In genomic region chr2:207813221-207813916, GRCh38 we compare ENCODE assay signal across 16 cellular contexts. TPM values are rescaled to one million over a fixed set of nuclear protein-coding genes. Genes with fewer than 3 reads are reported as not detected.
DNase-seq lines count a peak whose midpoint lies in the region; ATAC-seq, FAIRE-seq and TF ChIP-seq lines count a peak whose summit lies in the region.
"Had no signal": no experiment of that assay in that cellular context is flagged by ENCODE, and none has a peak within 500 bp of the region (broad histone marks: within the 10 kb centered on the region; RNA-seq: fewer than 3 reads in every experiment).

No MANE protein-coding gene starts in this region.

- ATAC-seq in HepG2, result 0 out of 3 replicates have a peak, but pooled peaks have one; percentile 6
- no peak for ATAC-seq in right lobe of liver
- ATAC-seq in HG02623 (IDR thresholded peaks at IDR 0.05; ENCODE audit: unreplicated experiment), result no peak
- ATAC-seq in left cardiac atrium, result no peak
- ATAC-seq: foreskin keratinocyte, left colon had no signal

- no peak for TF ChIP-seq EP300 in HepG2 (IDR thresholded peaks at IDR 0.05; ENCODE audit: low read depth in 2 of 2, low read length in 2 of 2)
- TF ChIP-seq EP300 in HepG2 (CRISPR knock-in tag; IDR thresholded peaks at IDR 0.05; ENCODE audit: borderline replicate concordance), result no peak

- no peaks in the 10 kb centered on the region for H3K27me3 ChIP-seq in HepG2 (ENCODE audit: control insufficient read depth in 1 of 2, insufficient read depth in 2 of 2, low read length in 2 of 2)
- no peaks in the 10 kb centered on the region for H3K27me3 ChIP-seq in right lobe of liver
- H3K27me3 ChIP-seq: foreskin keratinocyte, spleen had no signal

- no peak; the same call in 1 of the 2 replicates for TF ChIP-seq CTCF in HepG2 (CRISPR knock-in tag; IDR thresholded peaks at IDR 0.05)
- TF ChIP-seq CTCF in right lobe of liver (IDR thresholded peaks at IDR 0.05), result no peak
- peak; percentile 55 for TF ChIP-seq CTCF in mesothelial cell of epicardium (IDR thresholded peaks at IDR 0.05; ENCODE audit: unreplicated experiment)
- TF ChIP-seq CTCF in D721Med (IDR thresholded peaks at IDR 0.05; ENCODE audit: insufficient read depth, missing control alignments), result no peak

- H3K36me3 ChIP-seq in HepG2 (replicated peaks in 1 of 2; ENCODE audit: control insufficient read depth in 1 of 2, insufficient read depth in 2 of 2, low read length in 2 of 2) (no peaks in the 10 kb centered on the region), right lobe of liver (no peaks in the 10 kb centered on the region)
- H3K36me3 ChIP-seq: spleen had no signal

- H3K79me2 ChIP-seq in HepG2 (ENCODE audit: insufficient read depth, low read length), result no peaks in the 10 kb centered on the region

- H3K4me1 ChIP-seq in HepG2 (ENCODE audit: insufficient read depth, low read length), result peaks cover 88% of the 10 kb centered on the region
- peaks cover 0 to 41% (median 11%) of the 10 kb centered on the region in 4 donors for H3K4me1 ChIP-seq in right lobe of liver

- H3K27ac ChIP-seq in HepG2 (ENCODE audit: extremely low read length, insufficient read depth, low read length) (no peak overlapping the region), right lobe of liver (no peak overlapping the region), cingulate gyrus (ENCODE audit: low read depth, low read length) (peak overlapping the region; percentile 78)
- H3K27ac ChIP-seq: foreskin keratinocyte, spleen had no signal

- CTCF ChIA-PET in HepG2 (lab: Yijun Ruan, JAX; ENCODE audit: low intra/inter-chr PET ratio, low total read pairs), result interaction anchor here (2.3 kb wide), 1 partner anchor 45 kb away, joined by 10 read pairs; no protein-coding TSS in a partner anchor

- POLR2A ChIA-PET in HepG2 (lab: Yijun Ruan, JAX), result interaction anchor here (0.6 to 14.0 kb wide), 8 partner anchors 14 to 123 kb away, joined by 3 to 288 read pairs (median 16); partner anchors contain the start of gene FZD5

- H3K4me3 ChIP-seq in HepG2 (replicated peaks in 1 of 3; ENCODE audit: insufficient read depth in 1 of 3, low read depth in 2 of 3, low read length in 3 of 3) (no peak overlapping the region), right lobe of liver (no peak overlapping the region)
- H3K4me3 ChIP-seq: spleen had no signal

- H3K4me2 ChIP-seq in HepG2 (ENCODE audit: low read depth, low read length), result no peak overlapping the region; the same call in 1 of the 2 replicates

- H3K36me3 Mint-ChIP-seq in mesothelial cell of epicardium, result no peaks in the 10 kb centered on the region
- H3K36me3 Mint-ChIP-seq: naive B cell had no signal

- H3K4me3 Mint-ChIP-seq in mesothelial cell of epicardium, result no peak overlapping the region
- H3K4me3 Mint-ChIP-seq: activated naive CD8-positive, alpha-beta T cell; naive B cell had no signal

- no peaks in the 10 kb centered on the region for H3K9me3 ChIP-seq in HepG2 (ENCODE audit: low read length)
- H3K9me3 ChIP-seq in right lobe of liver, result no peaks in the 10 kb centered on the region
- H3K9me3 ChIP-seq: spleen had no signal

- peaks cover 26% of the 10 kb centered on the region for H3K4me1 Mint-ChIP-seq in mesothelial cell of epicardium

- H3K9me3 Mint-ChIP-seq in mesothelial cell of epicardium, result no peaks in the 10 kb centered on the region
- H3K9me3 Mint-ChIP-seq: naive B cell had no signal

- H3K9ac ChIP-seq in HepG2 (ENCODE audit: insufficient read depth, low read depth, low read length), result no peak overlapping the region

- no TSS peak for BruUV-seq in HepG2 (replicated peaks; lab: Mats Ljungman, UMichigan)

- TF ChIP-seq POLR2A in HepG2 (IDR thresholded peaks at IDR 0.05; ENCODE audit: insufficient read depth in 1 of 2, low read depth in 2 of 2, low read length in 2 of 2) (no peak), right lobe of liver (IDR thresholded peaks at IDR 0.05) (no peak)

- H4K20me1 ChIP-seq in HepG2 (ENCODE audit: insufficient read depth, low read length), result no peaks in the 10 kb centered on the region

- in situ Hi-C loops in HepG2 (cut with HindIII; ENCODE audit: extremely low pct_ligation_motif_present, low pct_unique_long_range_greater_than_20kb), result no loop called here

- no peak for FAIRE-seq in HepG2 (lab: Jason Lieb, UNC)
- FAIRE-seq in D721Med (lab: Jason Lieb, UNC), result no peak

- 0 out of 2 replicates have a peak, but pooled peaks have one; percentile 12 for TF ChIP-seq RAD21 in HepG2 (CRISPR knock-in tag; IDR thresholded peaks at IDR 0.05)

- H3K27me3 Mint-ChIP-seq in mesothelial cell of epicardium (ENCODE audit: low read depth), result no peaks in the 10 kb centered on the region
- H3K27me3 Mint-ChIP-seq: activated naive CD8-positive, alpha-beta T cell had no signal

- DNase-seq in HepG2 (ENCODE audit: low spot score), result no peak
- no peak for DNase-seq in right lobe of liver
- no peak for DNase-seq in mesothelial cell of epicardium (ENCODE audit: low spot score in 2 of 2, unreplicated experiment in 2 of 2)
- DNase-seq in NCI-H1092 (lab: John Stamatoyannopoulos, UW), result no peak
- DNase-seq in D721Med (ENCODE audit: insufficient read length, low spot score), result no peak
- DNase-seq in left cardiac atrium, result no peak
- DNase-seq: foreskin keratinocyte, IMR-90, left colon, naive B cell, NCI-H774, SHP77 treated with DMSO at 0.1 percent for 48 hours, spleen had no signal

- 88% methylated on average over 15 of the region's 15 CpGs for WGBS in HepG2 (ENCODE audit: low lambda C conversion rate)
- WGBS in right lobe of liver (ENCODE audit: insufficient coverage, low coverage, low lambda C conversion rate, missing lambda C conversion rate), result 82% methylated on average over 12 of the region's 15 CpGs

- intact Hi-C loops in HepG2 (cut with micrococcal nuclease; ENCODE audit: unreplicated experiment), result loop anchor here (2.0 to 5.0 kb wide), 3 partner anchors 17 to 46 kb away; partner anchors contain the start of gene FZD5
- intact Hi-C loops in right lobe of liver (cut with DNase I), result no loop called here
- intact Hi-C loops in left cardiac atrium (cut with DNase I), result no loop called here

- H2AFZ ChIP-seq in HepG2 (ENCODE audit: low read length), result no peak overlapping the region

- no peak overlapping the region for H3K27ac Mint-ChIP-seq in mesothelial cell of epicardium
- H3K27ac Mint-ChIP-seq: activated naive CD8-positive, alpha-beta T cell had no signal

TF ChIP-seq in HepG2, 621 proteins besides CTCF, POLR2A, EP300 and RAD21 (continues in another document):
- TF ChIP-seq RAD51 (IDR thresholded peaks at IDR 0.05; ENCODE audit: borderline replicate concordance) (no peak), STAG1 (CRISPR knock-in tag; IDR thresholded peaks at IDR 0.05) (peak; percentile 24), SOX13 (IDR thresholded peaks at IDR 0.05) (0 out of 2 replicates have a peak, but pooled peaks have one; percentile 16), SOX13 (CRISPR knock-in tag; conservative IDR thresholded peaks at IDR 0.05 in 1 of 2, IDR thresholded peaks at IDR 0.05 in 1 of 2) (peak in 1 of 2 experiments; percentile 73; a peak in 2 of 4 replicates), SIN3A (IDR thresholded peaks at IDR 0.05; ENCODE audit: borderline replicate concordance, low read depth, low read length) (no peak), FLYWCH1 (CRISPR knock-in tag; IDR thresholded peaks at IDR 0.05) (0 out of 2 replicates have a peak, but pooled peaks have one; percentile 26)
- TF ChIP-seq, protein P1, sequence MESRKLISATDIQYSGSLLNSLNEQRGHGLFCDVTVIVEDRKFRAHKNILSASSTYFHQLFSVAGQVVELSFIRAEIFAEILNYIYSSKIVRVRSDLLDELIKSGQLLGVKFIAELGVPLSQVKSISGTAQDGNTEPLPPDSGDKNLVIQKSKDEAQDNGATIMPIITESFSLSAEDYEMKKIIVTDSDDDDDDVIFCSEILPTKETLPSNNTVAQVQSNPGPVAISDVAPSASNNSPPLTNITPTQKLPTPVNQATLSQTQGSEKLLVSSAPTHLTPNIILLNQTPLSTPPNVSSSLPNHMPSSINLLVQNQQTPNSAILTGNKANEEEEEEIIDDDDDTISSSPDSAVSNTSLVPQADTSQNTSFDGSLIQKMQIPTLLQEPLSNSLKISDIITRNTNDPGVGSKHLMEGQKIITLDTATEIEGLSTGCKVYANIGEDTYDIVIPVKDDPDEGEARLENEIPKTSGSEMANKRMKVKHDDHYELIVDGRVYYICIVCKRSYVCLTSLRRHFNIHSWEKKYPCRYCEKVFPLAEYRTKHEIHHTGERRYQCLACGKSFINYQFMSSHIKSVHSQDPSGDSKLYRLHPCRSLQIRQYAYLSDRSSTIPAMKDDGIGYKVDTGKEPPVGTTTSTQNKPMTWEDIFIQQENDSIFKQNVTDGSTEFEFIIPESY (CRISPR knock-in tag; IDR thresholded peaks at IDR 0.05), result peak; percentile 52; the same call in 1 of the 2 replicates

RNA-seq across cellular contexts. Expression of gene FZD5, which starts 43.7 kb away (rescaled TPM):
- total RNA-seq in HepG2 (2016; rRNA removed; fragmentation: Illumina TruSeq; extraction: Trizol), result 28.9 and 34.3 TPM in 2 replicates
- 3.1 and 4.0 TPM in 2 replicates for total RNA-seq in HepG2 (2016; cell fraction: cytosol; rRNA removed; fragmentation: Illumina TruSeq; extraction: Trizol; ENCODE audit: low read depth)
- total RNA-seq in HepG2 (2016; cell fraction: insoluble cytoplasmic fraction; rRNA removed; fragmentation: Illumina TruSeq; extraction: Trizol), result 27.1 and 33.9 TPM in 2 replicates
- total RNA-seq in HepG2 (2016; cell fraction: membrane; rRNA removed; fragmentation: Illumina TruSeq; extraction: Trizol), result 17.9 and 18.6 TPM in 2 replicates
- total RNA-seq in HepG2 (2016; cell fraction: nucleus; rRNA removed; fragmentation: Illumina TruSeq; extraction: Trizol), result 49.9 and 55.0 TPM in 2 replicates
- 25.3 and 29.1 TPM in 2 replicates for polyA plus RNA-seq in HepG2 (2011; rRNA removed)
- polyA plus RNA-seq in HepG2 (2011; cell fraction: cytosol; rRNA removed), result 17.7 and 21.9 TPM in 2 replicates
- polyA plus RNA-seq in HepG2 (2011; cell fraction: nucleus; rRNA removed), result 46.8 and 48.3 TPM in 2 replicates
- 41.5 and 51.6 TPM in 2 replicates for polyA plus RNA-seq in HepG2 (2012)
- 1.9 and 2.0 TPM in 2 replicates for polyA plus RNA-seq in HepG2 (2016; cell fraction: cytosol; fragmentation: Illumina TruSeq; extraction: Trizol; ENCODE audit: low read depth)
- polyA plus RNA-seq in HepG2 (2016; cell fraction: insoluble cytoplasmic fraction; fragmentation: Illumina TruSeq; extraction: Trizol; ENCODE audit: low read depth), result 21.1 and 22.9 TPM in 2 replicates
- polyA plus RNA-seq in HepG2 (2016; cell fraction: membrane; fragmentation: Illumina TruSeq; extraction: Trizol; ENCODE audit: low read depth), result 6.8 and 7.4 TPM in 2 replicates
- 38.4 and 40.1 TPM in 2 replicates for polyA plus RNA-seq in HepG2 (2016; cell fraction: nucleus; fragmentation: Illumina TruSeq; extraction: Trizol; ENCODE audit: insufficient read depth, low read depth)
- polyA minus RNA-seq in HepG2 (2011; rRNA and poly(A)+ RNA removed; ENCODE audit: low replicate concordance), result 4.3 and 130 TPM in 2 replicates
- 61.0 and 69.9 TPM in 2 replicates for polyA minus RNA-seq in HepG2 (2011; cell fraction: cytosol; rRNA and poly(A)+ RNA removed)
- 116 and 135 TPM in 2 replicates for polyA minus RNA-seq in HepG2 (2011; cell fraction: nucleus; rRNA and poly(A)+ RNA removed)
- 10 to 100 TPM; 18.5 to 37.4 (median 29.3) TPM for total RNA-seq in right lobe of liver
- 1.9 to 2.1 TPM (median 1.9 TPM) in 3 replicates for total RNA-seq in mesothelial cell of epicardium
- total RNA-seq in left cardiac atrium, result 1 to 10 TPM; 4.9 to 5.0 TPM
